27 cellular contexts compared by ENCODE assay signal in genomic region chr9:27530915-27531762, GRCh38. TPM values are rescaled to one million over a fixed set of nuclear protein-coding genes. Genes with fewer than 3 reads are reported as not detected.
"Had no signal": no experiment of that assay in that cellular context is flagged by ENCODE, and none has a peak within 500 bp of the region (broad histone marks: within the 10 kb centered on the region; RNA-seq: fewer than 3 reads in every experiment).

No MANE protein-coding gene starts in this region.

- H3K4me3 ChIP-seq: heart right ventricle, prostate gland, right atrium auricular region, tibial artery had no signal

- H3K27me3 ChIP-seq: esophagus squamous epithelium, heart right ventricle, right atrium auricular region, tibial artery, uterus had no signal

- ATAC-seq: activated CD8-positive, alpha-beta T cell treated with anti-CD3 and anti-CD28 coated beads for 36 hours; heart right ventricle; natural killer cell had no signal

- H3K27ac ChIP-seq: esophagus squamous epithelium, heart right ventricle, prostate gland, right atrium auricular region, tibial artery had no signal

- H3K9me3 Mint-ChIP-seq: activated CD4-positive, alpha-beta T cell treated with anti-CD3 and anti-CD28 coated beads, Interleukin-2, amount 10 ng/mL, durations not matched to agents 24 days and 14 days; activated CD8-positive, alpha-beta T cell treated with anti-CD3 and anti-CD28 coated beads for 36 hours; activated naive CD4-positive, alpha-beta T cell treated with anti-CD3 and anti-CD28 coated beads, Interleukin-2, amount 10 ng/mL, durations not matched to agents 7 days and 5 days; activated T-cell treated with anti-CD3 and anti-CD28 coated beads, Interleukin-2, amount 50 U/mL, for 24 hours; natural killer cell had no signal

- FAIRE-seq: endothelial cell of umbilical vein had no signal

- H3K36me3 Mint-ChIP-seq: activated naive CD4-positive, alpha-beta T cell treated with anti-CD3 and anti-CD28 coated beads, Interleukin-2, amount 10 ng/mL, durations not matched to agents 7 days and 5 days; natural killer cell had no signal

- H3K27ac Mint-ChIP-seq: activated CD4-positive, alpha-beta T cell treated with anti-CD3 and anti-CD28 coated beads, Interleukin-2, amount 10 ng/mL, durations not matched to agents 24 days and 14 days; activated CD8-positive, alpha-beta T cell treated with anti-CD3 and anti-CD28 coated beads for 36 hours; activated naive CD4-positive, alpha-beta T cell treated with anti-CD3 and anti-CD28 coated beads, Interleukin-2, amount 10 ng/mL, durations not matched to agents 7 days and 5 days; activated T-cell treated with anti-CD3 and anti-CD28 coated beads, Interleukin-2, amount 50 U/mL, for 24 hours; natural killer cell had no signal

- H3K4me3 Mint-ChIP-seq: activated CD4-positive, alpha-beta T cell treated with anti-CD3 and anti-CD28 coated beads, Interleukin-2, amount 10 ng/mL, durations not matched to agents 24 days and 14 days; activated CD8-positive, alpha-beta T cell treated with anti-CD3 and anti-CD28 coated beads for 36 hours; activated naive CD4-positive, alpha-beta T cell treated with anti-CD3 and anti-CD28 coated beads, Interleukin-2, amount 10 ng/mL, durations not matched to agents 7 days and 5 days; activated T-cell treated with anti-CD3 and anti-CD28 coated beads, Interleukin-2, amount 50 U/mL, for 24 hours had no signal

- DNase-seq: activated CD4-positive, alpha-beta T cell treated with anti-CD3 and anti-CD28 coated beads, Interleukin-2, amount 10 ng/mL, durations not matched to agents 24 days and 14 days; activated CD8-positive, alpha-beta T cell treated with anti-CD3 and anti-CD28 coated beads for 36 hours; activated effector memory CD4-positive, alpha-beta T cell treated with Interleukin-2 at 50 U/mL for 16 hours; activated naive CD4-positive, alpha-beta T cell treated with anti-CD3 and anti-CD28 coated beads, Interleukin-2, amount 10 ng/mL, durations not matched to agents 7 days and 5 days; activated T-cell treated with anti-CD3 and anti-CD28 coated beads, Interleukin-2, amount 50 U/mL, for 24 hours; aorta; cerebellar nuclear complex; cortex of kidney; effector CD8-positive, alpha-beta T cell; esophagus squamous epithelium; heart right ventricle; kidney glomerular epithelial cell; natural killer cell; stimulated activated CD4-positive, alpha-beta T cell treated with anti-CD3 and anti-CD28 coated beads, Interleukin-2, amount 100 ng/mL, for 24 hours; stimulated activated naive CD4-positive, alpha-beta T cell treated with Interleukin-2 at 50 U/mL for 16 hours; T1000; tibial artery; uterus had no signal

- H3K36me3 ChIP-seq: esophagus squamous epithelium, prostate gland, right atrium auricular region, tibial artery, uterus had no signal

- H3K9me3 ChIP-seq: esophagus squamous epithelium, heart right ventricle, prostate gland, right atrium auricular region, tibial artery, uterus had no signal

RNA-seq across cellular contexts. Expression of gene MOB3B, which starts 1.5 kb away (rescaled TPM):
- total RNA-seq: endothelial cell of umbilical vein had no signal

RNA-seq across cellular contexts. Expression of gene IFNK, which starts 7.0 kb away (rescaled TPM):
- total RNA-seq: activated CD4-positive, alpha-beta T cell treated with anti-CD3 and anti-CD28 coated beads, Interleukin-2, amount 10 ng/mL, durations not matched to agents 24 days and 14 days; activated CD8-positive, alpha-beta T cell treated with anti-CD3 and anti-CD28 coated beads for 36 hours; aorta; endothelial cell of umbilical vein; esophagus squamous epithelium; heart right ventricle; lower leg skin; mesenteric fat pad; natural killer cell; osteoblast; prostate gland; right atrium auricular region; skeletal muscle tissue; subcutaneous adipose tissue; T-helper 1 cell treated with Interleukin-12 subunit alpha and Interleukin-12 subunit beta and Interleukin-4 antibody, amounts not matched to agents 30 ng/mL and 1 ng/mL, for 36 hours; uterus had no signal
- polyA plus RNA-seq: aorta, endothelial cell of umbilical vein, heart right ventricle had no signal
